In the genomic region with DNA sequence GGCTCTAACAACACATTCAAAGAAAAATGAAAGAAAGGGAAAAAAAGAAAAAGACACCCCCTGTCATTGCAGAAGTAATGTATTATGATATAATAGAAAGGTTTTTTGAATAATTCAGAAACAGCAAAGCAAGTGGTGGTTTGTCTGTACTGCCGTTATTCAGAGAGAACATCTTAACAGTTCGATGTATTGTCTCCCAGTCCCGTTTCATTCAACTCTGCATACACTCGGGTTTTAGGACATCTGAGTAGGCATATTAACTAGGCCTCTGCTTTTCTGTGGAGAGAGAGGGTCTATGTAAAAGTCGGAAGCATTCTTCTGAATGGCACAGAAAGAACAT, we compare ENCODE assay signal across 16 cellular contexts.
A peak's percentile ranks its signal among the peaks of the same experiment; 100 is the strongest.
DNase-seq lines count a peak whose midpoint lies in the region; ATAC-seq and TF ChIP-seq lines count a peak whose summit lies in the region.
"Had no signal": no experiment of that assay in that cellular context is flagged by ENCODE, and none has a peak within 500 bp of the region (broad histone marks: within the 10 kb centered on the region; RNA-seq: fewer than 3 reads in every experiment).

No MANE protein-coding gene starts in this region.

- H3K9ac ChIP-seq in HUES6 (ENCODE audit: low read length): no peak overlapping the region
- H3K9ac ChIP-seq: KMS-11 had no signal

- H3K4me1 Mint-ChIP-seq in CD8-positive, alpha-beta T cell (ENCODE audit: low read depth): no peaks in the 10 kb centered on the region
- H3K4me1 Mint-ChIP-seq: T-helper 17 cell had no signal

- no peak overlapping the region for H3K27ac Mint-ChIP-seq in CD8-positive, alpha-beta T cell
- H3K27ac Mint-ChIP-seq: effector memory CD8-positive, alpha-beta T cell; T-helper 17 cell had no signal

- H3K27ac ChIP-seq in HUES6 (ENCODE audit: low read depth, low read length) (0 out of 2 replicates have a peak overlapping the region, but pooled peaks have one; percentile 12), caudate nucleus (ENCODE audit: low read depth, low read length) (peak overlapping the region; percentile 58), mesodermal cell (ENCODE audit: low read depth, low read length, severe bottlenecking) (peak overlapping the region; percentile 63), substantia nigra (ENCODE audit: low read depth, low read length, poor library complexity, severe bottlenecking) (peak overlapping the region; percentile 79)
- H3K27ac ChIP-seq in CD8-positive, alpha-beta T cell (ENCODE audit: low read depth, low read length): no peak overlapping the region
- H3K27ac ChIP-seq: KMS-11 had no signal

- no peaks in the 10 kb centered on the region for H3K36me3 Mint-ChIP-seq in CD8-positive, alpha-beta T cell

- H3K4me1 ChIP-seq in HUES6 (ENCODE audit: control insufficient read depth, insufficient read depth, low read length): peaks cover 39% of the 10 kb centered on the region
- peaks cover 26% of the 10 kb centered on the region for H3K4me1 ChIP-seq in mesodermal cell (ENCODE audit: control insufficient read depth, insufficient read depth, low read length, poor library complexity, severe bottlenecking)
- H3K4me1 ChIP-seq in CD8-positive, alpha-beta T cell (ENCODE audit: insufficient read depth, low read length): no peaks in the 10 kb centered on the region
- H3K4me1 ChIP-seq: BE2C had no signal

- POLR2A ChIA-PET in HEK293T (lab: Yijun Ruan, JAX): no interaction called here
- POLR2A ChIA-PET in CD8-positive, alpha-beta T cell (lab: Charles Lee): no interaction called here

- intact Hi-C loops in CD8-positive, alpha-beta T cell (cut with DNase I, micrococcal nuclease): no loop called here

- H3K4me3 ChIP-seq in HUES6 (ENCODE audit: low read depth, low read length): no peak overlapping the region
- no peak overlapping the region for H3K4me3 ChIP-seq in mesodermal cell (ENCODE audit: extremely low read depth, insufficient read depth, low read length, poor library complexity, severe bottlenecking)
- H3K4me3 ChIP-seq in CD8-positive, alpha-beta T cell (ENCODE audit: low read depth, low read length): no peak overlapping the region

- no peak for TF ChIP-seq CTCF in CD8-positive, alpha-beta T cell (IDR thresholded peaks at IDR 0.05)

- WGBS in mesodermal cell (ENCODE audit: insufficient coverage in 2 of 2), 2 experiments: 60% methylated on average over 4 of the region's 5 CpGs; no CpG with 5 or more reads in 1 of the 2 experiments

- H3K9me3 ChIP-seq in HUES6 (ENCODE audit: control insufficient read depth, insufficient read depth, low read depth, low read length) (0 out of 2 replicates have a peak, but pooled peaks cover 5% of the 10 kb centered on the region), mesodermal cell (ENCODE audit: control insufficient read depth, low read length) (no peaks in the 10 kb centered on the region)
- no peaks in the 10 kb centered on the region for H3K9me3 ChIP-seq in CD8-positive, alpha-beta T cell (ENCODE audit: low read length)
- H3K9me3 ChIP-seq: BE2C had no signal

- H3K36me3 ChIP-seq in HUES6 (ENCODE audit: control insufficient read depth, insufficient read depth, low read length) (no peaks in the 10 kb centered on the region; the same call in 1 of the 2 replicates), mesodermal cell (ENCODE audit: control insufficient read depth, insufficient read depth, low read length) (peaks cover 38% of the 10 kb centered on the region)
- H3K36me3 ChIP-seq in CD8-positive, alpha-beta T cell (ENCODE audit: insufficient read depth, low read length): no peaks in the 10 kb centered on the region
- H3K36me3 ChIP-seq: BE2C had no signal

- no peak for DNase-seq in caudate nucleus (lab: John Stamatoyannopoulos, UW)
- no peak for DNase-seq in substantia nigra (lab: John Stamatoyannopoulos, UW)
- DNase-seq in HEK293T (ENCODE audit: extremely low spot score): no peak
- DNase-seq in CD8-positive, alpha-beta T cell: no peak
- DNase-seq: activated CD4-positive, alpha-beta T cell treated with anti-CD3 and anti-CD28 coated beads for 4 hours; activated T-cell treated with anti-CD3 and anti-CD28 coated beads, Interleukin-2, amount 50 U/mL, for 48 hours; BE2C; DND-41; effector memory CD8-positive, alpha-beta T cell; NCI-H1436 treated with DMSO at 0.1 percent for 48 hours; T-helper 17 cell had no signal

- no peaks in the 10 kb centered on the region for H3K27me3 ChIP-seq in HUES6 (ENCODE audit: control insufficient read depth, insufficient read depth, low read length)
- H3K27me3 ChIP-seq in CD8-positive, alpha-beta T cell (ENCODE audit: insufficient read depth, low read length): no peaks in the 10 kb centered on the region
- H3K27me3 ChIP-seq: BE2C had no signal

- CTCF ChIA-PET in HEK293T (lab: Yijun Ruan, JAX): no interaction called here
- CTCF ChIA-PET in CD8-positive, alpha-beta T cell (lab: Charles Lee): no interaction called here

- H3K27me3 Mint-ChIP-seq in CD8-positive, alpha-beta T cell (ENCODE audit: low read depth): peaks cover 5% of the 10 kb centered on the region

- no peaks in the 10 kb centered on the region for H3K9me3 Mint-ChIP-seq in CD8-positive, alpha-beta T cell
- H3K9me3 Mint-ChIP-seq: effector memory CD8-positive, alpha-beta T cell had no signal

- H3K4me3 Mint-ChIP-seq in CD8-positive, alpha-beta T cell: no peak overlapping the region
- H3K4me3 Mint-ChIP-seq: effector memory CD8-positive, alpha-beta T cell; T-helper 17 cell had no signal

- ATAC-seq in HG03280 (IDR thresholded peaks at IDR 0.05; ENCODE audit: unreplicated experiment) (no peak), GM21717 (IDR thresholded peaks at IDR 0.05; ENCODE audit: unreplicated experiment) (no peak)
- ATAC-seq in CD8-positive, alpha-beta T cell: no peak
- ATAC-seq: effector memory CD8-positive, alpha-beta T cell; T-helper 17 cell had no signal

TF ChIP-seq in HEK293T, 16 proteins besides CTCF, POLR2A, EP300 and RAD21:
- TF ChIP-seq ELF4 (IDR thresholded peaks at IDR 0.05): no peak
- TF ChIP-seq CTBP1 (IDR thresholded peaks at IDR 0.05; ENCODE audit: borderline replicate concordance): no peak
- TF ChIP-seq L3MBTL2 (conservative IDR thresholded peaks at IDR 0.05): no peak
- TF ChIP-seq TARDBP (IDR thresholded peaks at IDR 0.05): no peak
- no peak for TF ChIP-seq FOXM1 (IDR thresholded peaks at IDR 0.05; ENCODE audit: borderline replicate concordance)
- no peak for TF ChIP-seq NFRKB (IDR thresholded peaks at IDR 0.05)
- no peak for TF ChIP-seq HDGF (IDR thresholded peaks at IDR 0.05; ENCODE audit: borderline replicate concordance)
- TF ChIP-seq ARNT (IDR thresholded peaks at IDR 0.05): no peak
